In the genomic region with DNA sequence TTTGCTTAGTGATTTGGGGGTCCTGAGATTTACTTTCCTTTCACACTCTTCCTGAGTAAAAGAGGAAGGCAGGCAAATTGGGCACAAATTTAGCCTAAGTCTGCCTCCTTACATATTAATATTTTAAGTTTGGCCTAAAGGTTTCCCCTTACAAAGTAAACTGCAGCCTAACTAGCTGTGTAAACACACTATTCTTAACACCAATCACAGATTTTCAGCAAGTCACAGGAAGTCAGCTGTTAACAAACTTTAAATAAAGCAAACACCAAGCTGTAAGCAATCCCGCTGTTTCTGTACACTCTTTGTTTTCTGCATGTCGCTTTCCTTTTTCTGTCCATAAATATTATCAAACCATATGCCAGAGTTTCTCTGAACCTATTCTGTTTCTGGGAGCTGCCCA, we compare ENCODE assay signal across 1 cellular context.
TF ChIP-seq lines count a peak whose summit lies in the region.

No MANE protein-coding gene starts in this region.

TF ChIP-seq in endothelial cell of umbilical vein, 7 proteins besides CTCF, POLR2A, EP300 and RAD21 (continued from another document):
- TF ChIP-seq GATA2 (IDR thresholded peaks at IDR 0.05; ENCODE audit: insufficient read depth, insufficient read length, low read depth, low read length) (no peak), FOS (IDR thresholded peaks at IDR 0.05; ENCODE audit: borderline replicate concordance, insufficient read depth, low read length) (no peak), EZH2 (IDR thresholded peaks at IDR 0.05; ENCODE audit: borderline replicate concordance, low read depth, low read length, severe bottlenecking) (no peak), POLR2AphosphoS5 (IDR thresholded peaks at IDR 0.05; ENCODE audit: insufficient read depth, low read depth, low read length) (no peak), MYC (IDR thresholded peaks at IDR 0.05; ENCODE audit: low read depth, low read length) (no peak)
- TF ChIP-seq, protein P1, sequence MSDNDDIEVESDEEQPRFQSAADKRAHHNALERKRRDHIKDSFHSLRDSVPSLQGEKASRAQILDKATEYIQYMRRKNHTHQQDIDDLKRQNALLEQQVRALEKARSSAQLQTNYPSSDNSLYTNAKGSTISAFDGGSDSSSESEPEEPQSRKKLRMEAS (IDR thresholded peaks at IDR 0.05; ENCODE audit: insufficient read depth, insufficient read length), result no peak
TF ChIP-seq in endothelial cell of umbilical vein: peak in this region for 0.
